20 cellular contexts compared by ENCODE assay signal in genomic region chr1:221644663-221645258, GRCh38.
DNase-seq lines count a peak whose midpoint lies in the region; ATAC-seq and TF ChIP-seq lines count a peak whose summit lies in the region.
"Had no signal": no experiment of that assay in that cellular context is flagged by ENCODE, and none has a peak within 500 bp of the region (broad histone marks: within the 10 kb centered on the region; RNA-seq: fewer than 3 reads in every experiment).

No MANE protein-coding gene starts in this region.

- peak; percentile 58 for DNase-seq in NCI-H69 (lab: John Stamatoyannopoulos, UW)
- no peak for DNase-seq in Right ventricle myocardium inferior (ENCODE audit: missing footprints)
- DNase-seq in T-helper 9 cell, result no peak
- DNase-seq in T-helper 2 cell treated with Interferon-gamma antibody and Interleukin-4, amounts not matched to agents 5 μg/mL and 100 μg/mL, for 36 hours (ENCODE audit: low spot score), result no peak
- DNase-seq in esophagus squamous epithelium (lab: John Stamatoyannopoulos, UW), result no peak
- DNase-seq: activated naive CD8-positive, alpha-beta T cell treated with anti-CD3 and anti-CD28 coated beads, Interleukin-2, amount 50 U/mL, for 24 hours; dermis blood vessel endothelial cell; foreskin fibroblast; hippocampal formation; islet precursor cell; NCI-H187 treated with DMSO at 0.1 percent for 48 hours; NCI-H345; right cardiac atrium; testis had no signal

- H3K27me3 ChIP-seq in esophagus squamous epithelium, result no peaks in the 10 kb centered on the region
- H3K27me3 ChIP-seq: testis had no signal

- no peaks in the 10 kb centered on the region for H3K36me3 Mint-ChIP-seq in T-helper 2 cell treated with Interferon-gamma antibody and Interleukin-4, amounts not matched to agents 5 μg/mL and 100 μg/mL, for 36 hours (ENCODE audit: low read depth)
- H3K36me3 Mint-ChIP-seq: CD14-positive monocyte had no signal

- H3K4me3 Mint-ChIP-seq in T-helper 2 cell treated with Interferon-gamma antibody and Interleukin-4, amounts not matched to agents 5 μg/mL and 100 μg/mL, for 36 hours, result no peak overlapping the region
- H3K4me3 Mint-ChIP-seq: activated naive CD8-positive, alpha-beta T cell treated with anti-CD3 and anti-CD28 coated beads, Interleukin-2, amount 50 U/mL, for 24 hours; CD14-positive monocyte had no signal

- ATAC-seq in GM18498 (IDR thresholded peaks at IDR 0.05; ENCODE audit: unreplicated experiment) (peak; percentile 57), GM19351 (IDR thresholded peaks at IDR 0.05; ENCODE audit: unreplicated experiment) (peak; percentile 34), Right ventricle myocardium inferior (no peak)
- ATAC-seq: activated naive CD8-positive, alpha-beta T cell treated with anti-CD3 and anti-CD28 coated beads, Interleukin-2, amount 50 U/mL, for 24 hours; right cardiac atrium had no signal

- CTCF ChIA-PET in HEK293 (lab: Yijun Ruan, JAX), result no interaction called here

- POLR2A ChIA-PET in HEK293 (lab: Yijun Ruan, JAX), result no interaction called here

- no peak for TF ChIP-seq POLR2A in esophagus squamous epithelium (IDR thresholded peaks at IDR 0.05)

- H3K4me3 ChIP-seq in HEK293 (ENCODE audit: low read depth, low read length) (no peak overlapping the region), esophagus squamous epithelium (no peak overlapping the region)
- H3K4me3 ChIP-seq: lung, SK-N-MC, testis had no signal

- H3K27ac Mint-ChIP-seq in T-helper 2 cell treated with Interferon-gamma antibody and Interleukin-4, amounts not matched to agents 5 μg/mL and 100 μg/mL, for 36 hours, result no peak overlapping the region
- H3K27ac Mint-ChIP-seq: activated naive CD8-positive, alpha-beta T cell treated with anti-CD3 and anti-CD28 coated beads, Interleukin-2, amount 50 U/mL, for 24 hours; CD14-positive monocyte had no signal

- H3K27ac ChIP-seq in HEK293 (ENCODE audit: extremely low read depth, low read depth, low read length) (no peak overlapping the region), esophagus squamous epithelium (no peak overlapping the region)
- H3K27ac ChIP-seq: SK-N-MC, testis had no signal

- H3K4me1 ChIP-seq in HEK293 (ENCODE audit: control insufficient read depth, insufficient read depth, low read length), result no peaks in the 10 kb centered on the region
- H3K4me1 ChIP-seq in esophagus squamous epithelium, result no peaks in the 10 kb centered on the region
- H3K4me1 ChIP-seq: testis had no signal

- H3K9me3 ChIP-seq in HEK293 (ENCODE audit: control insufficient read depth, insufficient read depth, low read depth, low read length), result no peaks in the 10 kb centered on the region
- no peaks in the 10 kb centered on the region for H3K9me3 ChIP-seq in esophagus squamous epithelium
- H3K9me3 ChIP-seq: testis had no signal

- WGBS in esophagus squamous epithelium, 2 donors, result 73 to 81% methylated on average over 1 to 2 of the region's 2 CpGs

- no peak for TF ChIP-seq CTCF in HEK293 (tag by site-specific recombination; IDR thresholded peaks at IDR 0.05)
- TF ChIP-seq CTCF in esophagus squamous epithelium (IDR thresholded peaks at IDR 0.05), result no peak

- H3K36me3 ChIP-seq in HEK293 (ENCODE audit: control insufficient read depth in 2 of 2, insufficient read depth in 1 of 2, low read length in 2 of 2), result no peaks in the 10 kb centered on the region
- H3K36me3 ChIP-seq in esophagus squamous epithelium, result no peaks in the 10 kb centered on the region

- peaks cover 2% of the 10 kb centered on the region for H3K27me3 Mint-ChIP-seq in T-helper 2 cell treated with Interferon-gamma antibody and Interleukin-4, amounts not matched to agents 5 μg/mL and 100 μg/mL, for 36 hours (ENCODE audit: low read depth)
- H3K27me3 Mint-ChIP-seq: activated naive CD8-positive, alpha-beta T cell treated with anti-CD3 and anti-CD28 coated beads, Interleukin-2, amount 50 U/mL, for 24 hours had no signal

- no peaks in the 10 kb centered on the region for H3K9me3 Mint-ChIP-seq in T-helper 2 cell treated with Interferon-gamma antibody and Interleukin-4, amounts not matched to agents 5 μg/mL and 100 μg/mL, for 36 hours
- H3K9me3 Mint-ChIP-seq: activated naive CD8-positive, alpha-beta T cell treated with anti-CD3 and anti-CD28 coated beads, Interleukin-2, amount 50 U/mL, for 24 hours had no signal

- H3K4me1 Mint-ChIP-seq in T-helper 2 cell treated with Interferon-gamma antibody and Interleukin-4, amounts not matched to agents 5 μg/mL and 100 μg/mL, for 36 hours (ENCODE audit: low read depth), result no peaks in the 10 kb centered on the region
- H3K4me1 Mint-ChIP-seq: activated naive CD8-positive, alpha-beta T cell treated with anti-CD3 and anti-CD28 coated beads, Interleukin-2, amount 50 U/mL, for 24 hours had no signal

- intact Hi-C loops in Right ventricle myocardium inferior (cut with DNase I) (no loop called here), esophagus squamous epithelium (cut with DNase I) (no loop called here)

TF ChIP-seq in HEK293, 187 proteins besides CTCF, POLR2A, EP300 and RAD21:
- no peak for TF ChIP-seq ZNF843 (tag by site-specific recombination; IDR thresholded peaks at IDR 0.05)
- peak; percentile 16; the same call in 1 of the 2 replicates for TF ChIP-seq TRIM28 (IDR thresholded peaks at IDR 0.05; ENCODE audit: borderline replicate concordance, low read length)
- no peak for TF ChIP-seq ZNF548 (tag by site-specific recombination; IDR thresholded peaks at IDR 0.05)
- TF ChIP-seq HOXA7 (CRISPR knock-in tag; IDR thresholded peaks at IDR 0.05; ENCODE audit: borderline replicate concordance), result no peak
